1 cellular context compared by ENCODE assay signal in the genomic region with DNA sequence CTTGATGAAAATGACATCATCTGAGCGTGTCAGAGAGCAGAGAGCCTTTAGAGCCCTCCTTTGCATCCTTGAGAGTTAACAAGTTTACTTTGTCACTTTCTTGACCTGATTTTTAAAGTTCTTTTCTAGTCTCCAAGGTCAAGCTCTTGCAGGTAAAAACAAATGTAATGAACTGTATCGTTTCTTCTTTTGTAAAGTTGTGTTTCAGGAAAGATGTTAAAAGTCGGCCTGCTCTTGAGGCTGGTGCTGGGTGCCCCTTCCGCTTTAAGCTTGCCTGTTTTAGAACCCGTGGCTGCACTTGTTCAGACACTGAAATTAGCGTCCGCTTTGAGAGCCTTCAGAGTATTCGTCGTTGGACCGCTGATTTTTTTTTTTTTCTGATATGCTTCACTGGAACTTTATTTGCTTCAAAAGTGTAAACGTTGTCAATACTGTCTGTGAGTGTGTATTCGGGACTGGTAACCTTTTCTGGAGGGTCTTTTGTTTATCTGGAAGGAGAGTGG.
TF ChIP-seq lines count a peak whose summit lies in the region.

No MANE protein-coding gene starts in this region.

TF ChIP-seq in K562, 482 proteins besides CTCF, POLR2A, EP300 and RAD21 (continued from another document and continues in another):
- TF ChIP-seq, protein P1, sequence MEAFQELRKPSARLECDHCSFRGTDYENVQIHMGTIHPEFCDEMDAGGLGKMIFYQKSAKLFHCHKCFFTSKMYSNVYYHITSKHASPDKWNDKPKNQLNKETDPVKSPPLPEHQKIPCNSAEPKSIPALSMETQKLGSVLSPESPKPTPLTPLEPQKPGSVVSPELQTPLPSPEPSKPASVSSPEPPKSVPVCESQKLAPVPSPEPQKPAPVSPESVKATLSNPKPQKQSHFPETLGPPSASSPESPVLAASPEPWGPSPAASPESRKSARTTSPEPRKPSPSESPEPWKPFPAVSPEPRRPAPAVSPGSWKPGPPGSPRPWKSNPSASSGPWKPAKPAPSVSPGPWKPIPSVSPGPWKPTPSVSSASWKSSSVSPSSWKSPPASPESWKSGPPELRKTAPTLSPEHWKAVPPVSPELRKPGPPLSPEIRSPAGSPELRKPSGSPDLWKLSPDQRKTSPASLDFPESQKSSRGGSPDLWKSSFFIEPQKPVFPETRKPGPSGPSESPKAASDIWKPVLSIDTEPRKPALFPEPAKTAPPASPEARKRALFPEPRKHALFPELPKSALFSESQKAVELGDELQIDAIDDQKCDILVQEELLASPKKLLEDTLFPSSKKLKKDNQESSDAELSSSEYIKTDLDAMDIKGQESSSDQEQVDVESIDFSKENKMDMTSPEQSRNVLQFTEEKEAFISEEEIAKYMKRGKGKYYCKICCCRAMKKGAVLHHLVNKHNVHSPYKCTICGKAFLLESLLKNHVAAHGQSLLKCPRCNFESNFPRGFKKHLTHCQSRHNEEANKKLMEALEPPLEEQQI (IDR thresholded peaks at IDR 0.05) = no peak
- TF ChIP-seq DDX20 (tag; IDR thresholded peaks at IDR 0.05; ENCODE audit: low read depth) (no peak), PHB (CRISPR knock-in tag; IDR thresholded peaks at IDR 0.05) (no peak), ZNF24 (IDR thresholded peaks at IDR 0.05) (no peak), MTF1 (CRISPR knock-in tag; IDR thresholded peaks at IDR 0.05; ENCODE audit: borderline replicate concordance) (no peak), FOXJ2 (tag; IDR thresholded peaks at IDR 0.05) (no peak), CHD2 (IDR thresholded peaks at IDR 0.05; ENCODE audit: low read depth, low read length) (no peak), ZNF707 (CRISPR knock-in tag; conservative IDR thresholded peaks at IDR 0.05) (no peak), ZBTB26 (CRISPR knock-in tag; IDR thresholded peaks at IDR 0.05) (no peak), MTA1 (IDR thresholded peaks at IDR 0.05; ENCODE audit: borderline replicate concordance) (no peak), ATF3 (IDR thresholded peaks at IDR 0.05) (peak; percentile 79), ATF3 (CRISPR knock-in tag; conservative IDR thresholded peaks at IDR 0.05) (no peak), ZNF224 (CRISPR knock-in tag; IDR thresholded peaks at IDR 0.05) (no peak), E2F3 (CRISPR knock-in tag; IDR thresholded peaks at IDR 0.05) (no peak), STAT6 (CRISPR knock-in tag; IDR thresholded peaks at IDR 0.05) (no peak), ZNF384 (IDR thresholded peaks at IDR 0.05; ENCODE audit: low read depth, low read length) (peak; percentile 88), JUND (IDR thresholded peaks at IDR 0.05; ENCODE audit: borderline replicate concordance, low read depth, low read length) (no peak), JUND (tag; IDR thresholded peaks at IDR 0.05; ENCODE audit: borderline replicate concordance, low read depth, low read length) (peak; percentile 56; the same call in 1 of the 3 replicates), PCBP2 (IDR thresholded peaks at IDR 0.05; ENCODE audit: low read depth, low read length, poor library complexity, severe bottlenecking) (no peak), NCOA1 (IDR thresholded peaks at IDR 0.05; ENCODE audit: low read depth) (no peak), KAT8 (IDR thresholded peaks at IDR 0.05; ENCODE audit: low read depth) (no peak), ZSCAN29 (IDR thresholded peaks at IDR 0.05) (no peak), MLX (CRISPR knock-in tag; conservative IDR thresholded peaks at IDR 0.05) (no peak), SIRT6 (IDR thresholded peaks at IDR 0.05; ENCODE audit: low read depth, low read length) (no peak), ZNF274 (IDR thresholded peaks at IDR 0.05; ENCODE audit: borderline replicate concordance, low read depth, low read length) (no peak), POLR3A (IDR thresholded peaks at IDR 0.05; ENCODE audit: borderline replicate concordance, extremely low read depth, insufficient read depth, insufficient read length) (no peak), MTA3 (IDR thresholded peaks at IDR 0.05; ENCODE audit: borderline replicate concordance) (no peak), MAZ (CRISPR knock-in tag; conservative IDR thresholded peaks at IDR 0.05 in 1 of 2, IDR thresholded peaks at IDR 0.05 in 1 of 2) (0 out of 4 replicates have a peak, but pooled peaks of 1 of the 2 experiments have one; percentile 43), MEF2D (tag; conservative IDR thresholded peaks at IDR 0.05; ENCODE audit: low read depth) (no peak), PHB2 (IDR thresholded peaks at IDR 0.05; ENCODE audit: low read depth) (no peak), NCOA2 (IDR thresholded peaks at IDR 0.05; ENCODE audit: partially characterized antibody in 2 of 2) (no peak), ZNF12 (CRISPR knock-in tag; IDR thresholded peaks at IDR 0.05) (peak; percentile 90; the same call in 1 of the 2 replicates), CBX3 (IDR thresholded peaks at IDR 0.05; ENCODE audit: borderline replicate concordance in 1 of 2, low read length in 2 of 2) (0 out of 3 replicates have a peak, but pooled peaks of 1 of the 2 experiments have one; percentile 2), PCBP1 (IDR thresholded peaks at IDR 0.05; ENCODE audit: low read depth, low read length, poor library complexity, severe bottlenecking) (no peak), KDM1A (IDR thresholded peaks at IDR 0.05) (no peak)
- TF ChIP-seq, protein P2, sequence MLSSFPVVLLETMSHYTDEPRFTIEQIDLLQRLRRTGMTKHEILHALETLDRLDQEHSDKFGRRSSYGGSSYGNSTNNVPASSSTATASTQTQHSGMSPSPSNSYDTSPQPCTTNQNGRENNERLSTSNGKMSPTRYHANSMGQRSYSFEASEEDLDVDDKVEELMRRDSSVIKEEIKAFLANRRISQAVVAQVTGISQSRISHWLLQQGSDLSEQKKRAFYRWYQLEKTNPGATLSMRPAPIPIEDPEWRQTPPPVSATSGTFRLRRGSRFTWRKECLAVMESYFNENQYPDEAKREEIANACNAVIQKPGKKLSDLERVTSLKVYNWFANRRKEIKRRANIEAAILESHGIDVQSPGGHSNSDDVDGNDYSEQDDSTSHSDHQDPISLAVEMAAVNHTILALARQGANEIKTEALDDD (IDR thresholded peaks at IDR 0.05) = 0 out of 2 replicates have a peak, but pooled peaks have one; percentile 8
- TF ChIP-seq, protein P3, sequence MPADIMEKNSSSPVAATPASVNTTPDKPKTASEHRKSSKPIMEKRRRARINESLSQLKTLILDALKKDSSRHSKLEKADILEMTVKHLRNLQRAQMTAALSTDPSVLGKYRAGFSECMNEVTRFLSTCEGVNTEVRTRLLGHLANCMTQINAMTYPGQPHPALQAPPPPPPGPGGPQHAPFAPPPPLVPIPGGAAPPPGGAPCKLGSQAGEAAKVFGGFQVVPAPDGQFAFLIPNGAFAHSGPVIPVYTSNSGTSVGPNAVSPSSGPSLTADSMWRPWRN (IDR thresholded peaks at IDR 0.05; ENCODE audit: low read depth) = 0 out of 2 replicates have a peak, but pooled peaks have one; percentile 18
- TF ChIP-seq, protein P4, sequence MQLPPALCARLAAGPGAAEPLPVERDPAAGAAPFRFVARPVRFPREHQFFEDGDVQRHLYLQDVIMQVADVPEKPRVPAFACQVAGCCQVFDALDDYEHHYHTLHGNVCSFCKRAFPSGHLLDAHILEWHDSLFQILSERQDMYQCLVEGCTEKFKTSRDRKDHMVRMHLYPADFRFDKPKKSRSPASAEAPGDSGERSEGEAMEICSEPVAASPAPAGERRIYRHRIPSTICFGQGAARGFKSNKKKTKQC (CRISPR knock-in tag; IDR thresholded peaks at IDR 0.05) = no peak
- TF ChIP-seq, protein P5, sequence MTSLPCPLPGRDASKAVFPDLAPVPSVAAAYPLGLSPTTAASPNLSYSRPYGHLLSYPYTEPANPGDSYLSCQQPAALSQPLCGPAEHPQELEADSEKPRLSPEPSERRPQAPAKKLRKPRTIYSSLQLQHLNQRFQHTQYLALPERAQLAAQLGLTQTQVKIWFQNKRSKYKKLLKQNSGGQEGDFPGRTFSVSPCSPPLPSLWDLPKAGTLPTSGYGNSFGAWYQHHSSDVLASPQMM (CRISPR knock-in tag; IDR thresholded peaks at IDR 0.05) = no peak
- TF ChIP-seq, protein P6, sequence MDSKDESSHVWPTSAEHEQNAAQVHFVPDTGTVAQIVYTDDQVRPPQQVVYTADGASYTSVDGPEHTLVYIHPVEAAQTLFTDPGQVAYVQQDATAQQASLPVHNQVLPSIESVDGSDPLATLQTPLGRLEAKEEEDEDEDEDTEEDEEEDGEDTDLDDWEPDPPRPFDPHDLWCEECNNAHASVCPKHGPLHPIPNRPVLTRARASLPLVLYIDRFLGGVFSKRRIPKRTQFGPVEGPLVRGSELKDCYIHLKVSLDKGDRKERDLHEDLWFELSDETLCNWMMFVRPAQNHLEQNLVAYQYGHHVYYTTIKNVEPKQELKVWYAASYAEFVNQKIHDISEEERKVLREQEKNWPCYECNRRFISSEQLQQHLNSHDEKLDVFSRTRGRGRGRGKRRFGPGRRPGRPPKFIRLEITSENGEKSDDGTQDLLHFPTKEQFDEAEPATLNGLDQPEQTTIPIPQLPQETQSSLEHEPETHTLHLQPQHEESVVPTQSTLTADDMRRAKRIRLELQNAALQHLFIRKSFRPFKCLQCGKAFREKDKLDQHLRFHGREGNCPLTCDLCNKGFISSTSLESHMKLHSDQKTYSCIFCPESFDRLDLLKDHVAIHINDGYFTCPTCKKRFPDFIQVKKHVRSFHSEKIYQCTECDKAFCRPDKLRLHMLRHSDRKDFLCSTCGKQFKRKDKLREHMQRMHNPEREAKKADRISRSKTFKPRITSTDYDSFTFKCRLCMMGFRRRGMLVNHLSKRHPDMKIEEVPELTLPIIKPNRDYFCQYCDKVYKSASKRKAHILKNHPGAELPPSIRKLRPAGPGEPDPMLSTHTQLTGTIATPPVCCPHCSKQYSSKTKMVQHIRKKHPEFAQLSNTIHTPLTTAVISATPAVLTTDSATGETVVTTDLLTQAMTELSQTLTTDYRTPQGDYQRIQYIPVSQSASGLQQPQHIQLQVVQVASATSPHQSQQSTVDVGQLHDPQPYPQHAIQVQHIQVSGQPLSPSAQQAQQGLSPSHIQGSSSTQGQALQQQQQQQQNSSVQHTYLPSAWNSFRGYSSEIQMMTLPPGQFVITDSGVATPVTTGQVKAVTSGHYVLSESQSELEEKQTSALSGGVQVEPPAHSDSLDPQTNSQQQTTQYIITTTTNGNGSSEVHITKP (IDR thresholded peaks at IDR 0.05; ENCODE audit: partially characterized antibody) = no peak
- TF ChIP-seq, protein P7, sequence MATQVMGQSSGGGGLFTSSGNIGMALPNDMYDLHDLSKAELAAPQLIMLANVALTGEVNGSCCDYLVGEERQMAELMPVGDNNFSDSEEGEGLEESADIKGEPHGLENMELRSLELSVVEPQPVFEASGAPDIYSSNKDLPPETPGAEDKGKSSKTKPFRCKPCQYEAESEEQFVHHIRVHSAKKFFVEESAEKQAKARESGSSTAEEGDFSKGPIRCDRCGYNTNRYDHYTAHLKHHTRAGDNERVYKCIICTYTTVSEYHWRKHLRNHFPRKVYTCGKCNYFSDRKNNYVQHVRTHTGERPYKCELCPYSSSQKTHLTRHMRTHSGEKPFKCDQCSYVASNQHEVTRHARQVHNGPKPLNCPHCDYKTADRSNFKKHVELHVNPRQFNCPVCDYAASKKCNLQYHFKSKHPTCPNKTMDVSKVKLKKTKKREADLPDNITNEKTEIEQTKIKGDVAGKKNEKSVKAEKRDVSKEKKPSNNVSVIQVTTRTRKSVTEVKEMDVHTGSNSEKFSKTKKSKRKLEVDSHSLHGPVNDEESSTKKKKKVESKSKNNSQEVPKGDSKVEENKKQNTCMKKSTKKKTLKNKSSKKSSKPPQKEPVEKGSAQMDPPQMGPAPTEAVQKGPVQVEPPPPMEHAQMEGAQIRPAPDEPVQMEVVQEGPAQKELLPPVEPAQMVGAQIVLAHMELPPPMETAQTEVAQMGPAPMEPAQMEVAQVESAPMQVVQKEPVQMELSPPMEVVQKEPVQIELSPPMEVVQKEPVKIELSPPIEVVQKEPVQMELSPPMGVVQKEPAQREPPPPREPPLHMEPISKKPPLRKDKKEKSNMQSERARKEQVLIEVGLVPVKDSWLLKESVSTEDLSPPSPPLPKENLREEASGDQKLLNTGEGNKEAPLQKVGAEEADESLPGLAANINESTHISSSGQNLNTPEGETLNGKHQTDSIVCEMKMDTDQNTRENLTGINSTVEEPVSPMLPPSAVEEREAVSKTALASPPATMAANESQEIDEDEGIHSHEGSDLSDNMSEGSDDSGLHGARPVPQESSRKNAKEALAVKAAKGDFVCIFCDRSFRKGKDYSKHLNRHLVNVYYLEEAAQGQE (CRISPR knock-in tag; IDR thresholded peaks at IDR 0.05; ENCODE audit: low read depth) = no peak
